9 cellular contexts compared by ENCODE assay signal in genomic region chr13:80469841-80470378, GRCh38.
DNase-seq lines count a peak whose midpoint lies in the region; ATAC-seq and TF ChIP-seq lines count a peak whose summit lies in the region.
"Had no signal": no experiment of that assay in that cellular context is flagged by ENCODE, and none has a peak within 500 bp of the region (broad histone marks: within the 10 kb centered on the region; RNA-seq: fewer than 3 reads in every experiment).

No MANE protein-coding gene starts in this region.

- H3K4me3 ChIP-seq in HL-60 (replicated peaks; ENCODE audit: insufficient read depth, low read length) = no peak overlapping the region
- H3K4me3 ChIP-seq in astrocyte of the spinal cord (ENCODE audit: low read depth, low read length) = no peak overlapping the region
- no peak overlapping the region for H3K4me3 ChIP-seq in right atrium auricular region
- H3K4me3 ChIP-seq in skeletal muscle satellite cell (ENCODE audit: low read length) = peak overlapping the region; percentile 29

- no peaks in the 10 kb centered on the region for H3K36me3 ChIP-seq in right atrium auricular region
- H3K36me3 ChIP-seq in skeletal muscle satellite cell (ENCODE audit: insufficient read depth, low read length) = no peaks in the 10 kb centered on the region

- H3K27me3 ChIP-seq in HL-60 (ENCODE audit: insufficient read depth, poor library complexity, severe bottlenecking) (no peaks in the 10 kb centered on the region), right atrium auricular region (no peaks in the 10 kb centered on the region), skeletal muscle satellite cell (ENCODE audit: control insufficient read depth, insufficient read depth, low read length) (no peaks in the 10 kb centered on the region)

- ATAC-seq in GM21360 (IDR thresholded peaks at IDR 0.05; ENCODE audit: unreplicated experiment) = no peak

- in situ Hi-C loops in astrocyte of the spinal cord (cut with HindIII; ENCODE audit: low sequenced_read_pairs) = no loop called here

- CTCF ChIA-PET in GM10248 (lab: Yijun Ruan, JAX) = no interaction called here

- TF ChIP-seq CTCF in HL-60 (IDR thresholded peaks at IDR 0.05; ENCODE audit: insufficient read depth, low read length) (no peak), astrocyte of the spinal cord (IDR thresholded peaks at IDR 0.05; ENCODE audit: low read depth, low read length) (no peak), right atrium auricular region (IDR thresholded peaks at IDR 0.05) (no peak), GM10248 (IDR thresholded peaks at IDR 0.05; ENCODE audit: control extremely low read depth, extremely low read depth, low read depth, missing control alignments) (no peak)

- POLR2A ChIA-PET in GM10248 (lab: Yijun Ruan, JAX) = no interaction called here

- H3K4me2 ChIP-seq in skeletal muscle satellite cell (ENCODE audit: low read length) = peak overlapping the region; percentile 69

- H3K27ac ChIP-seq in HL-60 (replicated peaks) (peak overlapping the region; percentile 51), right atrium auricular region (peak overlapping the region; percentile 80 to 92)

- H3K9me3 ChIP-seq in right atrium auricular region (peaks cover 0 to 6% of the 10 kb centered on the region in 2 donors), skeletal muscle satellite cell (replicated peaks; ENCODE audit: low read length) (no peaks in the 10 kb centered on the region)

- peak overlapping the region; percentile 78 for H3K9ac ChIP-seq in skeletal muscle satellite cell (ENCODE audit: low read depth, low read length)

- DNase-seq in HL-60 (ENCODE audit: low read depth in 1 of 2, low spot score in 1 of 2) (peak in 1 of 2 experiments; percentile 35), astrocyte of the spinal cord (ENCODE audit: low read depth, low spot score) (peak; percentile 92), right atrium auricular region (ENCODE audit: low spot score) (peak; percentile 95), GOT3 (lab: John Stamatoyannopoulos, UW) (no peak), GM10248 (ENCODE audit: extremely low spot score) (no peak)
- no peak for DNase-seq in activated CD4-positive, CD25-positive, alpha-beta regulatory T cell treated with anti-CD3 and anti-CD28 coated beads, Interleukin-2, amount 50 U/mL, for 72 hours
- DNase-seq: NCI-H2171 had no signal

- H3K4me1 ChIP-seq in right atrium auricular region (peaks cover 0 to 24% of the 10 kb centered on the region in 2 donors), skeletal muscle satellite cell (ENCODE audit: control insufficient read depth, insufficient read depth, low read length) (peaks cover 45% of the 10 kb centered on the region)

Comparison
In these comparisons a context has a peak if more than half of its experiments do, and no peak if none do; other contexts are left out.
1. DNase-seq: peak in astrocyte of the spinal cord (single experiment) and right atrium auricular region (single experiment); none in GOT3 (single experiment), activated CD4-positive, CD25-positive, alpha-beta regulatory T cell treated with anti-CD3 and anti-CD28 coated beads, Interleukin-2, amount 50 U/mL, for 72 hours (single experiment) and GM10248 (single experiment).